ENCODE assay signal across 25 cellular contexts in the genomic region with DNA sequence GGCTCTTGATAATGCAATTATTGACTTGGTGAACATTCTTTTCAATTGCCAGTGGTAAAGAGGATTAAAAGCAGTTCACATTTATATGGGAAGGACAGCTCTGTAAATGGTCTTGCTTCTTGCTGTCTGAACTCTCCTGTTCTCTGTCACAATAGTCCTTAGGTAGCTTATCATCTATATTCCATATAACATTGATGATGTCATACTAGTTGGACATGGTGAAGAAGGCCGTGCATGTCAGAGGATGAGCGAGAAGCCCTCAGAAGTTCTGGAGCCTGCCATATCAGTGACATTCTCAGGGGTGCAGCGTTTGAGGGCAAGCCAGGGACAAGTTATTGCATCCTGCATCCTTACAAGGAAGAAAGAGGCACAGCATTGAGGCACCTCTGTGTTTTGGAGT. TPM values are rescaled to one million over a fixed set of nuclear protein-coding genes. Genes with fewer than 3 reads are reported as not detected.
"Had no signal": no experiment of that assay in that cellular context is flagged by ENCODE, and none has a peak within 500 bp of the region (broad histone marks: within the 10 kb centered on the region; RNA-seq: fewer than 3 reads in every experiment).

No MANE protein-coding gene starts in this region.

- ATAC-seq: activated T-cell treated with anti-CD3 and anti-CD28 coated beads, Interleukin-2, amount 50 U/mL, for 4 hours; effector memory CD8-positive, alpha-beta T cell; heart right ventricle; mucosa of descending colon had no signal

- H3K27ac Mint-ChIP-seq: activated naive CD4-positive, alpha-beta T cell treated with anti-CD3 and anti-CD28 coated beads, Interleukin-2, amount 50 U/mL, for 24 hours; effector memory CD8-positive, alpha-beta T cell; naive B cell had no signal

- DNase-seq: activated CD4-positive, alpha-beta T cell treated with anti-CD3 and anti-CD28 coated beads, Interleukin-2, amount 50 U/mL, for 1 hour; activated CD4-positive, CD25-positive, alpha-beta regulatory T cell treated with anti-CD3 and anti-CD28 coated beads, Interleukin-2, amount 50 U/mL, for 72 hours; activated CD8-positive, alpha-beta memory T cell treated with anti-CD3 and anti-CD28 coated beads, Interleukin-2, amount 50 U/mL, for 4 hours; activated effector memory CD4-positive, alpha-beta T cell treated with Interleukin-2 at 50 U/mL for 16 hours; activated T-cell treated with anti-CD3 and anti-CD28 coated beads, Interleukin-2, amount 50 U/mL, for 4 hours; effector memory CD8-positive, alpha-beta T cell; esophagus squamous epithelium; heart right ventricle; mesenchymal stem cell; naive B cell; stimulated activated CD4-positive, alpha-beta T cell treated with anti-CD3 and anti-CD28 coated beads, Interleukin-1b, Interleukin-23, amount 100 ng/mL, for 48 hours; stimulated activated CD8-positive, alpha-beta memory T cell treated with anti-CD3 and anti-CD28 coated beads, Interleukin-4, amount 100 ng/mL, for 48 hours; stimulated activated naive CD4-positive, alpha-beta T cell; substantia nigra; SW 1271; T-helper 2 cell; tibial artery had no signal

- H3K4me3 ChIP-seq: esophagus squamous epithelium, heart right ventricle, mucosa of descending colon, tibial artery, vagina had no signal

- H3K36me3 Mint-ChIP-seq: activated naive CD4-positive, alpha-beta T cell treated with anti-CD3 and anti-CD28 coated beads, Interleukin-2, amount 50 U/mL, for 24 hours; naive B cell had no signal

- H3K27me3 Mint-ChIP-seq: activated naive CD4-positive, alpha-beta T cell treated with anti-CD3 and anti-CD28 coated beads, Interleukin-2, amount 50 U/mL, for 24 hours; effector memory CD8-positive, alpha-beta T cell; naive B cell had no signal

- H3K27me3 ChIP-seq: esophagus squamous epithelium, heart right ventricle, tibial artery, vagina had no signal

- H3K36me3 ChIP-seq: vagina had no signal

- H3K9me3 ChIP-seq: esophagus squamous epithelium, heart right ventricle, mucosa of descending colon, tibial artery, vagina had no signal

- H3K27ac ChIP-seq: esophagus squamous epithelium, heart right ventricle, tibial artery, vagina, VCaP had no signal

- H3K9me3 Mint-ChIP-seq: activated naive CD4-positive, alpha-beta T cell treated with anti-CD3 and anti-CD28 coated beads, Interleukin-2, amount 50 U/mL, for 24 hours; activated T-cell treated with anti-CD3 and anti-CD28 coated beads, Interleukin-2, amount 50 U/mL, for 4 hours; effector memory CD8-positive, alpha-beta T cell; naive B cell had no signal

- H3K4me3 Mint-ChIP-seq: activated naive CD4-positive, alpha-beta T cell treated with anti-CD3 and anti-CD28 coated beads, Interleukin-2, amount 50 U/mL, for 24 hours; activated T-cell treated with anti-CD3 and anti-CD28 coated beads, Interleukin-2, amount 50 U/mL, for 4 hours; effector memory CD8-positive, alpha-beta T cell had no signal

RNA-seq across cellular contexts. Expression of a gene that starts 22.5 kb away (rescaled TPM):
- total RNA-seq: activated T-cell treated with anti-CD3 and anti-CD28 coated beads, Interleukin-2, amount 50 U/mL, for 4 hours; cerebellum; dermis microvascular lymphatic vessel endothelial cell; lower leg skin; mucosa of descending colon; vagina had no signal
- polyA plus RNA-seq: adipose tissue, heart right ventricle had no signal

RNA-seq across cellular contexts. Expression of a gene that starts 39.5 kb away (rescaled TPM):
- total RNA-seq: cerebellum, dermis microvascular lymphatic vessel endothelial cell had no signal
